In the genomic region with DNA sequence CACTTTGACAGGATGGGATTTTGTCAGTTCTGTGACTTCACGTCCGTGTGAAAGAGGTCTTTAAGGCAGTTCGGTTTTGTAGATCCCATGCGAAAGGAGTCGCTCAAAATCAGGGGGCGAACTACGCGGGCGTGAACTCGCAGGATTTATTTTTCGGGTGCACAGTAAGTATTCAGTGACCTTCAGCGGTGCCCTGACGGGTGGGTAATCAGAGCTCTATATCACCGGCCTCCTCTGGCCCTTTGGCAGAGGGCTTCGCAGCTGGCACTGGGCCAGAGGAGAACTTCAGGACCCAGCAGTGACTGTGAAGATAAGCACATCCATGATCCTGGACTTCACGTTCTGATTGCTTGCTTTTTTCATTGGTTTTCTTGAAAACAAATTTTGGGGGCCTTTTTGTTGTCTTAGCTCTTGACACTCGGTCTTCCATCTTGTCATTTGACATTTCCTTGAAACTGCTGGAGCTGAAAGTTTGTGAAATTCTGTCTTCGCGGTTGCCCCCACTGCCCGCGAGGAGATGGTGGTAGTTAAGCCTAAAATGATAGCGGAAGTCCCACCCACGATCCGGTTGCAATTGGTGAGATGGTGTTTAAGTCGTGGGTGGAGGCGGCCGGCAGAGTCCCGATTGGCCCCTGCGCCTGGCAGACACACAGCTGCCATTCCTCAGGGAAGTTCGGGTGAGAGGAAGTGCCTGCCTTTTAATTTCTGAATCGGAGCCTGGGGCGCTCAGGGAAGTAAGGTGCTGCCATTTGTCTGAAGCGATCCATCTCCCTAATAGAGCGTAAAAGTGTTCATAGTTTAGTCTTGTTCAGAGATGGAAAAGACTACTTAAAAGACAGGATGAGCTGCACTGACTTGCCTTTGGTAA, we compare ENCODE assay signal across 1 cellular context.
A peak's percentile ranks its signal among the peaks of the same experiment; 100 is the strongest.
TF ChIP-seq lines count a peak whose summit lies in the region.

A gene (minus strand): TSS at position 535 of the 868 bp plus-strand sequence. CDS start 872 bp downstream, outside the sequence.

TF ChIP-seq in K562, 482 proteins besides CTCF, POLR2A, EP300 and RAD21 (continued from another document and continues in another):
- TF ChIP-seq, protein P1, sequence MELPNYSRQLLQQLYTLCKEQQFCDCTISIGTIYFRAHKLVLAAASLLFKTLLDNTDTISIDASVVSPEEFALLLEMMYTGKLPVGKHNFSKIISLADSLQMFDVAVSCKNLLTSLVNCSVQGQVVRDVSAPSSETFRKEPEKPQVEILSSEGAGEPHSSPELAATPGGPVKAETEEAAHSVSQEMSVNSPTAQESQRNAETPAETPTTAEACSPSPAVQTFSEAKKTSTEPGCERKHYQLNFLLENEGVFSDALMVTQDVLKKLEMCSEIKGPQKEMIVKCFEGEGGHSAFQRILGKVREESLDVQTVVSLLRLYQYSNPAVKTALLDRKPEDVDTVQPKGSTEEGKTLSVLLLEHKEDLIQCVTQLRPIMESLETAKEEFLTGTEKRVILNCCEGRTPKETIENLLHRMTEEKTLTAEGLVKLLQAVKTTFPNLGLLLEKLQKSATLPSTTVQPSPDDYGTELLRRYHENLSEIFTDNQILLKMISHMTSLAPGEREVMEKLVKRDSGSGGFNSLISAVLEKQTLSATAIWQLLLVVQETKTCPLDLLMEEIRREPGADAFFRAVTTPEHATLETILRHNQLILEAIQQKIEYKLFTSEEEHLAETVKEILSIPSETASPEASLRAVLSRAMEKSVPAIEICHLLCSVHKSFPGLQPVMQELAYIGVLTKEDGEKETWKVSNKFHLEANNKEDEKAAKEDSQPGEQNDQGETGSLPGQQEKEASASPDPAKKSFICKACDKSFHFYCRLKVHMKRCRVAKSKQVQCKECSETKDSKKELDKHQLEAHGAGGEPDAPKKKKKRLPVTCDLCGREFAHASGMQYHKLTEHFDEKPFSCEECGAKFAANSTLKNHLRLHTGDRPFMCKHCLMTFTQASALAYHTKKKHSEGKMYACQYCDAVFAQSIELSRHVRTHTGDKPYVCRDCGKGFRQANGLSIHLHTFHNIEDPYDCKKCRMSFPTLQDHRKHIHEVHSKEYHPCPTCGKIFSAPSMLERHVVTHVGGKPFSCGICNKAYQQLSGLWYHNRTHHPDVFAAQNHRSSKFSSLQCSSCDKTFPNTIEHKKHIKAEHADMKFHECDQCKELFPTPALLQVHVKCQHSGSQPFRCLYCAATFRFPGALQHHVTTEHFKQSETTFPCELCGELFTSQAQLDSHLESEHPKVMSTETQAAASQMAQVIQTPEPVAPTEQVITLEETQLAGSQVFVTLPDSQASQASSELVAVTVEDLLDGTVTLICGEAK (IDR thresholded peaks at IDR 0.05), result peak; percentile 91
- TF ChIP-seq, protein P1 (CRISPR knock-in tag; IDR thresholded peaks at IDR 0.05), result no peak
- peak; percentile 95 for TF ChIP-seq SPI1 (IDR thresholded peaks at IDR 0.05; ENCODE audit: borderline replicate concordance, low read depth, low read length)
- peak; percentile 25 for TF ChIP-seq MEIS2 (IDR thresholded peaks at IDR 0.05; ENCODE audit: partially characterized antibody)
- TF ChIP-seq COPS2 (conservative IDR thresholded peaks at IDR 0.05), result no peak
- peak; percentile 97 for TF ChIP-seq EGR1 (conservative IDR thresholded peaks at IDR 0.05)
- TF ChIP-seq, protein P2, sequence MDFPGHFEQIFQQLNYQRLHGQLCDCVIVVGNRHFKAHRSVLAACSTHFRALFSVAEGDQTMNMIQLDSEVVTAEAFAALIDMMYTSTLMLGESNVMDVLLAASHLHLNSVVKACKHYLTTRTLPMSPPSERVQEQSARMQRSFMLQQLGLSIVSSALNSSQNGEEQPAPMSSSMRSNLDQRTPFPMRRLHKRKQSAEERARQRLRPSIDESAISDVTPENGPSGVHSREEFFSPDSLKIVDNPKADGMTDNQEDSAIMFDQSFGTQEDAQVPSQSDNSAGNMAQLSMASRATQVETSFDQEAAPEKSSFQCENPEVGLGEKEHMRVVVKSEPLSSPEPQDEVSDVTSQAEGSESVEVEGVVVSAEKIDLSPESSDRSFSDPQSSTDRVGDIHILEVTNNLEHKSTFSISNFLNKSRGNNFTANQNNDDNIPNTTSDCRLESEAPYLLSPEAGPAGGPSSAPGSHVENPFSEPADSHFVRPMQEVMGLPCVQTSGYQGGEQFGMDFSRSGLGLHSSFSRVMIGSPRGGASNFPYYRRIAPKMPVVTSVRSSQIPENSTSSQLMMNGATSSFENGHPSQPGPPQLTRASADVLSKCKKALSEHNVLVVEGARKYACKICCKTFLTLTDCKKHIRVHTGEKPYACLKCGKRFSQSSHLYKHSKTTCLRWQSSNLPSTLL (IDR thresholded peaks at IDR 0.05), result no peak
- peak; percentile 32; the same call in 1 of the 2 replicates for TF ChIP-seq ELF1 (tag; IDR thresholded peaks at IDR 0.05)
- TF ChIP-seq, protein P3, sequence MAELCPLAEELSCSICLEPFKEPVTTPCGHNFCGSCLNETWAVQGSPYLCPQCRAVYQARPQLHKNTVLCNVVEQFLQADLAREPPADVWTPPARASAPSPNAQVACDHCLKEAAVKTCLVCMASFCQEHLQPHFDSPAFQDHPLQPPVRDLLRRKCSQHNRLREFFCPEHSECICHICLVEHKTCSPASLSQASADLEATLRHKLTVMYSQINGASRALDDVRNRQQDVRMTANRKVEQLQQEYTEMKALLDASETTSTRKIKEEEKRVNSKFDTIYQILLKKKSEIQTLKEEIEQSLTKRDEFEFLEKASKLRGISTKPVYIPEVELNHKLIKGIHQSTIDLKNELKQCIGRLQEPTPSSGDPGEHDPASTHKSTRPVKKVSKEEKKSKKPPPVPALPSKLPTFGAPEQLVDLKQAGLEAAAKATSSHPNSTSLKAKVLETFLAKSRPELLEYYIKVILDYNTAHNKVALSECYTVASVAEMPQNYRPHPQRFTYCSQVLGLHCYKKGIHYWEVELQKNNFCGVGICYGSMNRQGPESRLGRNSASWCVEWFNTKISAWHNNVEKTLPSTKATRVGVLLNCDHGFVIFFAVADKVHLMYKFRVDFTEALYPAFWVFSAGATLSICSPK (IDR thresholded peaks at IDR 0.05; ENCODE audit: borderline replicate concordance), result no peak
- TF ChIP-seq, protein P4, sequence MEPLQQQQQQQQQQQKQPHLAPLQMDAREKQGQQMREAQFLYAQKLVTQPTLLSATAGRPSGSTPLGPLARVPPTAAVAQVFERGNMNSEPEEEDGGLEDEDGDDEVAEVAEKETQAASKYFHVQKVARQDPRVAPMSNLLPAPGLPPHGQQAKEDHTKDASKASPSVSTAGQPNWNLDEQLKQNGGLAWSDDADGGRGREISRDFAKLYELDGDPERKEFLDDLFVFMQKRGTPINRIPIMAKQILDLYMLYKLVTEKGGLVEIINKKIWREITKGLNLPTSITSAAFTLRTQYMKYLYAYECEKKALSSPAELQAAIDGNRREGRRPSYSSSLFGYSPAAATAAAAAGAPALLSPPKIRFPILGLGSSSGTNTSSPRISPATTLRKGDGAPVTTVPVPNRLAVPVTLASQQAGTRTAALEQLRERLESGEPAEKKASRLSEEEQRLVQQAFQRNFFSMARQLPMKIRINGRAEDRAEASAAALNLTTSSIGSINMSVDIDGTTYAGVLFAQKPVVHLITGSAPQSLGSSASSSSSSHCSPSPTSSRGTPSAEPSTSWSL (CRISPR knock-in tag; IDR thresholded peaks at IDR 0.05; ENCODE audit: borderline replicate concordance), result no peak
- TF ChIP-seq, protein P5, sequence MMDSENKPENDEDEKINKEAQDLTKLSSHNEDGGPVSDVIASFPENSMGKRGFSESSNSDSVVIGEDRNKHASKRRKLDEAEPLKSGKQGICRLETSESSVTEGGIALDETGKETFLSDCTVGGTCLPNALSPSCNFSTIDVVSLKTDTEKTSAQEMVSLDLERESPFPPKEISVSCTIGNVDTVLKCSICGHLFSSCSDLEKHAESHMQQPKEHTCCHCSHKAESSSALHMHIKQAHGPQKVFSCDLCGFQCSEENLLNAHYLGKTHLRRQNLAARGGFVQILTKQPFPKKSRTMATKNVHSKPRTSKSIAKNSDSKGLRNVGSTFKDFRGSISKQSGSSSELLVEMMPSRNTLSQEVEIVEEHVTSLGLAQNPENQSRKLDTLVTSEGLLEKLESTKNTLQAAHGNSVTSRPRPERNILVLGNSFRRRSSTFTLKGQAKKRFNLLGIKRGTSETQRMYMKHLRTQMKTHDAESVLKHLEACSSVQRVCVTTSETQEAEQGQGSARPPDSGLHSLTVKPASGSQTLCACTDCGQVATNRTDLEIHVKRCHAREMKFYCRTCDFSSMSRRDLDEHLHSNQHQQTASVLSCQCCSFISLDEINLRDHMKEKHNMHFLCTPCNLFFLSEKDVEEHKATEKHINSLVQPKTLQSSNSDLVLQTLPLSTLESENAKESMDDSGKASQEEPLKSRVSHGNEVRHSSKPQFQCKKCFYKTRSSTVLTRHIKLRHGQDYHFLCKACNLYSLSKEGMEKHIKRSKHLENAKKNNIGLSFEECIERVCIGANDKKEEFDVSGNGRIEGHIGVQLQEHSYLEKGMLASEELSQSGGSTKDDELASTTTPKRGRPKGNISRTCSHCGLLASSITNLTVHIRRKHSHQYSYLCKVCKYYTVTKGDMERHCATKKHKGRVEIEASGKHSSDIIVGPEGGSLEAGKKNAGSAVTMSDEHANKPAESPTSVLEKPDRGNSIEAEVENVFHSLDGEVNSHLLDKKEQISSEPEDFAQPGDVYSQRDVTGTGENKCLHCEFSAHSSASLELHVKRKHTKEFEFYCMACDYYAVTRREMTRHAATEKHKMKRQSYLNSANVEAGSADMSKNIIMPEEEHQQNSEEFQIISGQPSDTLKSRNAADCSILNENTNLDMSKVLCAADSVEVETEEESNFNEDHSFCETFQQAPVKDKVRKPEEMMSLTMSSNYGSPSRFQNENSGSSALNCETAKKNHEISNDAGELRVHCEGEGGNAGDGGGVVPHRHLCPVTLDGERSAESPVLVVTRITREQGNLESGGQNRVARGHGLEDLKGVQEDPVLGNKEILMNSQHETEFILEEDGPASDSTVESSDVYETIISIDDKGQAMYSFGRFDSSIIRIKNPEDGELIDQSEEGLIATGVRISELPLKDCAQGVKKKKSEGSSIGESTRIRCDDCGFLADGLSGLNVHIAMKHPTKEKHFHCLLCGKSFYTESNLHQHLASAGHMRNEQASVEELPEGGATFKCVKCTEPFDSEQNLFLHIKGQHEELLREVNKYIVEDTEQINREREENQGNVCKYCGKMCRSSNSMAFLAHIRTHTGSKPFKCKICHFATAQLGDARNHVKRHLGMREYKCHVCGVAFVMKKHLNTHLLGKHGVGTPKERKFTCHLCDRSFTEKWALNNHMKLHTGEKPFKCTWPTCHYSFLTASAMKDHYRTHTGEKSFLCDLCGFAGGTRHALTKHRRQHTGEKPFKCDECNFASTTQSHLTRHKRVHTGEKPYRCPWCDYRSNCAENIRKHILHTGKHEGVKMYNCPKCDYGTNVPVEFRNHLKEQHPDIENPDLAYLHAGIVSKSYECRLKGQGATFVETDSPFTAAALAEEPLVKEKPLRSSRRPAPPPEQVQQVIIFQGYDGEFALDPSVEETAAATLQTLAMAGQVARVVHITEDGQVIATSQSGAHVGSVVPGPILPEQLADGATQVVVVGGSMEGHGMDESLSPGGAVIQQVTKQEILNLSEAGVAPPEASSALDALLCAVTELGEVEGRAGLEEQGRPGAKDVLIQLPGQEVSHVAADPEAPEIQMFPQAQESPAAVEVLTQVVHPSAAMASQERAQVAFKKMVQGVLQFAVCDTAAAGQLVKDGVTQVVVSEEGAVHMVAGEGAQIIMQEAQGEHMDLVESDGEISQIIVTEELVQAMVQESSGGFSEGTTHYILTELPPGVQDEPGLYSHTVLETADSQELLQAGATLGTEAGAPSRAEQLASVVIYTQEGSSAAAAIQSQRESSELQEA (IDR thresholded peaks at IDR 0.05; ENCODE audit: low read depth), result no peak
- TF ChIP-seq, protein P6, sequence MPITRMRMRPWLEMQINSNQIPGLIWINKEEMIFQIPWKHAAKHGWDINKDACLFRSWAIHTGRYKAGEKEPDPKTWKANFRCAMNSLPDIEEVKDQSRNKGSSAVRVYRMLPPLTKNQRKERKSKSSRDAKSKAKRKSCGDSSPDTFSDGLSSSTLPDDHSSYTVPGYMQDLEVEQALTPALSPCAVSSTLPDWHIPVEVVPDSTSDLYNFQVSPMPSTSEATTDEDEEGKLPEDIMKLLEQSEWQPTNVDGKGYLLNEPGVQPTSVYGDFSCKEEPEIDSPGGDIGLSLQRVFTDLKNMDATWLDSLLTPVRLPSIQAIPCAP (CRISPR knock-in tag; IDR thresholded peaks at IDR 0.05; ENCODE audit: borderline replicate concordance), result no peak
- TF ChIP-seq, protein P7, sequence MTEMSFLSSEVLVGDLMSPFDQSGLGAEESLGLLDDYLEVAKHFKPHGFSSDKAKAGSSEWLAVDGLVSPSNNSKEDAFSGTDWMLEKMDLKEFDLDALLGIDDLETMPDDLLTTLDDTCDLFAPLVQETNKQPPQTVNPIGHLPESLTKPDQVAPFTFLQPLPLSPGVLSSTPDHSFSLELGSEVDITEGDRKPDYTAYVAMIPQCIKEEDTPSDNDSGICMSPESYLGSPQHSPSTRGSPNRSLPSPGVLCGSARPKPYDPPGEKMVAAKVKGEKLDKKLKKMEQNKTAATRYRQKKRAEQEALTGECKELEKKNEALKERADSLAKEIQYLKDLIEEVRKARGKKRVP (CRISPR knock-in tag; IDR thresholded peaks at IDR 0.05), result peak; percentile 52; the same call in 1 of the 2 replicates
- no peak for TF ChIP-seq ZNF146 (CRISPR knock-in tag; IDR thresholded peaks at IDR 0.05; ENCODE audit: unreplicated experiment)
- TF ChIP-seq MECOM (CRISPR knock-in tag; IDR thresholded peaks at IDR 0.05), result 0 out of 2 replicates have a peak, but pooled peaks have one; percentile 53
- no peak for TF ChIP-seq ZNF507 (tag; conservative IDR thresholded peaks at IDR 0.05)
